In the genomic region with DNA sequence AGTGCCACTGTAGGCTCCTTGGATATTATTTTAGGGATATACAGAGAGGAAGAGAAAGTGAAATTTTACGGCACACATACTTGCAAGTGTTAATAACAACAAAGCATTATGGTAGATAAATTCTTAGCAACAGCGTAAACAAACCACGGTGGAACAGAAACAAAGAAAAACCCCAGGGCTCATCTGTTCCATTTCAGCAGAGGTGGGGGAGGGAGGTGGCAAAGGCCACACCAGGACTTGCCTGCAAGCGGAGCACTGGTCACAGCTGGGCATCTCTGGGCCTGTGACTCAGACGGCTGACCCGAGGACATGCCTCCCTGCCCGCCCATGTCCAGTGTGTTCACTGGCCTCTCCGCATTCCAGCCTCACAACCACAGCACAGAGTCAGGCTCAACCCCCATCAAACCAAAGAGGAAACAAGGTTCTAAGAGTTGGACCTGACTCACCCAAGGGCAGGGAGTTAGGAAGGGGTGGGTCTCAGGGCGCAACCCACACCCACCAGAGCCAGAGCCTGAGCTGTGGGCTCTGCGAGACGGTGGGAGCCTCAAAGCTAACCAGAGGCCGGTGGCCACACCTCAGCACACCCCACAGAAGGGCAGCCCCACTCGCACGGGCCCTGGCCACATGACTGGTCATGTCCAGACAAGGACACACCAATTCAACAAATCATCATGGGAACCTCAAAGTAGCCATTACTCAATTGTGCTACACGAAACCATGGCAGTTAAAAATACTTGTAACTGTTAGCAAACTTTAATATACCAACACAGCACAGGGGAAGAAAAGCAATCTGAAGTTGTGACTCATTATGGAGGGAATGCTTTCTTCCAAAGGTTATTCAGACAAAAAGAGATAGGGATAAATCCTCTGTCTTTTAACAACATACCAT, we compare ENCODE assay signal across 8 cellular contexts. TPM values are rescaled to one million over a fixed set of nuclear protein-coding genes. Genes with fewer than 3 reads are reported as not detected.
DNase-seq lines count a peak whose midpoint lies in the region; ATAC-seq, FAIRE-seq and TF ChIP-seq lines count a peak whose summit lies in the region.

No MANE protein-coding gene starts in this region.

- H2AK5ac ChIP-seq in H1 (ENCODE audit: low read depth, low read length): peak overlapping the region; percentile 54; the same call in 1 of the 2 replicates

- no peaks in the 10 kb centered on the region for H3K27me3 Mint-ChIP-seq in activated CD8-positive, alpha-beta T cell treated with anti-CD3 and anti-CD28 coated beads, Interleukin-2, amount 10 ng/mL, durations not matched to agents 7 days and 5 days (ENCODE audit: low read depth)

- no peak overlapping the region for H3K14ac ChIP-seq in H1 (ENCODE audit: insufficient read length)

- peak overlapping the region in 2 of 4 experiments; percentile 3 to 45; a peak in 3 of 7 replicates for H3K9ac ChIP-seq in H1 (replicated peaks in 1 of 4; ENCODE audit: extremely low read depth in 1 of 4, low read depth in 3 of 4, low read length in 3 of 4)

- H3K27ac Mint-ChIP-seq in activated CD8-positive, alpha-beta T cell treated with anti-CD3 and anti-CD28 coated beads, Interleukin-2, amount 10 ng/mL, durations not matched to agents 7 days and 5 days: peak overlapping the region; percentile 95

- WGBS in H1 (ENCODE audit: extremely low coverage in 1 of 2, insufficient coverage in 1 of 2, insufficient read length in 1 of 2, insufficient replicate concordance in 2 of 2, low coverage in 1 of 2, low lambda C conversion rate in 2 of 2, missing lambda C conversion rate in 1 of 2), 2 experiments: 52% methylated on average over 15 of the region's 15 CpGs; no CpG with 5 or more reads in 1 of the 2 experiments

- peaks cover 5% of the 10 kb centered on the region; the same call in 1 of the 2 replicates for H3K79me1 ChIP-seq in H1 (ENCODE audit: low read depth, low read length)

- no peaks in the 10 kb centered on the region for H3K27me3 ChIP-seq in H1 (replicated peaks in 1 of 4; ENCODE audit: control insufficient read depth in 3 of 4, extremely low read depth in 1 of 4, insufficient read depth in 3 of 4, low read length in 3 of 4)

- H3K23ac ChIP-seq in H1 (ENCODE audit: insufficient read length): no peak overlapping the region

- H3K4ac ChIP-seq in H1 (replicated peaks; ENCODE audit: insufficient read length, low read depth, low read length): no peak overlapping the region

- no peak for FAIRE-seq in H1 (lab: Jason Lieb, UNC)

- peak overlapping the region; percentile 88; the same call in 1 of the 2 replicates for H4K8ac ChIP-seq in H1 (ENCODE audit: extremely low read depth, insufficient read depth, low read length)

- H3K79me2 ChIP-seq in H1 (ENCODE audit: control insufficient read depth in 1 of 2, insufficient read depth in 2 of 2, low read length in 2 of 2): peaks cover 0 to 90% of the 10 kb centered on the region in 2 experiments; a peak in 3 of 4 replicates

- H3K36me3 Mint-ChIP-seq in activated CD8-positive, alpha-beta T cell treated with anti-CD3 and anti-CD28 coated beads, Interleukin-2, amount 10 ng/mL, durations not matched to agents 7 days and 5 days (ENCODE audit: low read depth): peaks cover 44% of the 10 kb centered on the region

- peak overlapping the region in 3 of 4 experiments; percentile 20 to 34 (median 22); a peak in 4 of 8 replicates for H3K4me3 ChIP-seq in H1 (ENCODE audit: extremely low read depth in 1 of 4, insufficient read depth in 2 of 4, low read depth in 3 of 4, low read length in 4 of 4)

- H2BK20ac ChIP-seq in H1 (ENCODE audit: low read length): peak overlapping the region; percentile 40; the same call in 1 of the 2 replicates

- H4K91ac ChIP-seq in H1 (replicated peaks; ENCODE audit: insufficient read length, low read length): peak overlapping the region; percentile 84

- no peak for TF ChIP-seq CTCF in H1 (IDR thresholded peaks at IDR 0.05; ENCODE audit: control extremely low read depth in 1 of 3, insufficient read depth in 1 of 3, low read depth in 1 of 3, low read length in 3 of 3)

- H3K23me2 ChIP-seq in H1 (ENCODE audit: low read depth, low read length): no peaks in the 10 kb centered on the region

- no peaks in the 10 kb centered on the region for H3K9me3 ChIP-seq in H1 (ENCODE audit: insufficient read depth in 2 of 2, low read depth in 1 of 2, low read length in 1 of 2)

- TF ChIP-seq POLR2A in H1 (IDR thresholded peaks at IDR 0.05; ENCODE audit: control extremely low read depth in 1 of 2, low read depth in 2 of 2, low read length in 2 of 2): no peak

- H2BK15ac ChIP-seq in H1 (ENCODE audit: low read length): peak overlapping the region; percentile 5; the same call in 1 of the 2 replicates

- peak overlapping the region; percentile 69 for H2BK120ac ChIP-seq in H1 (replicated peaks; ENCODE audit: low read depth, low read length)

- peaks cover 93% of the 10 kb centered on the region for H3K4me1 Mint-ChIP-seq in activated CD8-positive, alpha-beta T cell treated with anti-CD3 and anti-CD28 coated beads, Interleukin-2, amount 10 ng/mL, durations not matched to agents 7 days and 5 days (ENCODE audit: low read depth)

- H3K56ac ChIP-seq in H1 (replicated peaks; ENCODE audit: insufficient read length, low read depth, low read length): no peak overlapping the region

- peak overlapping the region; percentile 22 to 64 for H3K4me2 ChIP-seq in H1 (ENCODE audit: insufficient read depth in 1 of 2, low read depth in 2 of 2, low read length in 2 of 2)

- 0 out of 3 replicates have a peak, but pooled peaks of 1 of the 2 experiments have one; percentile 11 for TF ChIP-seq EP300 in H1 (IDR thresholded peaks at IDR 0.05; ENCODE audit: borderline replicate concordance in 1 of 2, low read depth in 2 of 2, low read length in 2 of 2)

- no peaks in the 10 kb centered on the region for H3K36me3 ChIP-seq in H1 (ENCODE audit: control insufficient read depth in 2 of 4, insufficient read depth in 4 of 4, low read length in 3 of 4)

- H3K27ac ChIP-seq in H1 (ENCODE audit: low read depth, low read length): peak overlapping the region; percentile 87

- peak overlapping the region; percentile 14 for H4K5ac ChIP-seq in H1 (ENCODE audit: insufficient read length, low read depth, low read length)

- CTCF ChIA-PET in activated CD8-positive, alpha-beta T cell treated with anti-CD3 and anti-CD28 coated beads, Interleukin-2, amount 10 ng/mL, durations not matched to agents 7 days and 5 days (lab: Charles Lee): interaction anchor here (0.8 to 1.6 kb wide), 4 partner anchors 9 to 158 kb away, joined by 3 to 6 read pairs (median 4); no protein-coding TSS in a partner anchor
- CTCF ChIA-PET in H1 (lab: Charles Lee; ENCODE audit: partially characterized antibody): no interaction called here

- H3K18ac ChIP-seq in H1 (ENCODE audit: extremely low read depth, low read length): peak overlapping the region; percentile 72

- no peak overlapping the region for H2AFZ ChIP-seq in H1 (ENCODE audit: low read length)

- peak overlapping the region; percentile 84 for H2BK5ac ChIP-seq in H1 (ENCODE audit: low read depth, low read length)

- TF ChIP-seq RAD21 in H1 (IDR thresholded peaks at IDR 0.05 in 1 of 2, conservative IDR thresholded peaks at IDR 0.05 in 1 of 2; ENCODE audit: low read depth in 2 of 2, low read length in 2 of 2): peak in 1 of 2 experiments; percentile 7; a peak in 1 of 4 replicates

- peak; percentile 89 for ATAC-seq in HG02759 (IDR thresholded peaks at IDR 0.05; ENCODE audit: unreplicated experiment)
- peak; percentile 76 for ATAC-seq in activated CD8-positive, alpha-beta T cell treated with anti-CD3 and anti-CD28 coated beads, Interleukin-2, amount 10 ng/mL, durations not matched to agents 7 days and 5 days

- H4K20me1 ChIP-seq in H1 (replicated peaks in 1 of 2; ENCODE audit: control insufficient read depth in 1 of 2, insufficient read depth in 2 of 2, low read length in 2 of 2): peaks cover 3 to 6% of the 10 kb centered on the region in 2 experiments

- peak; percentile 23 for DNase-seq in NCI-H2029 (lab: John Stamatoyannopoulos, UW)
- no peak for DNase-seq in NCI-H2029 treated with DMSO at 0.1 percent for 48 hours (lab: John Stamatoyannopoulos, UW)
- peak; percentile 30 for DNase-seq in NCI-H146 treated with DMSO at 0.1 percent for 48 hours (lab: John Stamatoyannopoulos, UW; ENCODE audit: unreplicated experiment)
- DNase-seq in activated CD8-positive, alpha-beta T cell treated with anti-CD3 and anti-CD28 coated beads, Interleukin-2, amount 10 ng/mL, durations not matched to agents 7 days and 5 days: peak; percentile 87
- DNase-seq in H1 (ENCODE audit: low read depth in 1 of 2, low spot score in 2 of 2): peak; percentile 50 to 56
- peak; percentile 26 for DNase-seq in midbrain (lab: John Stamatoyannopoulos, UW)
- peak; percentile 53 for DNase-seq in stimulated activated CD8-positive, alpha-beta memory T cell treated with anti-CD3 and anti-CD28 coated beads, Interleukin-4, amount 100 ng/mL, for 24 hours (ENCODE audit: low read depth)

- H3K4me3 Mint-ChIP-seq in activated CD8-positive, alpha-beta T cell treated with anti-CD3 and anti-CD28 coated beads, Interleukin-2, amount 10 ng/mL, durations not matched to agents 7 days and 5 days: peak overlapping the region; percentile 81

- peaks cover 14 to 30% (median 20%) of the 10 kb centered on the region in 4 experiments for H3K4me1 ChIP-seq in H1 (replicated peaks in 1 of 4; ENCODE audit: control insufficient read depth in 3 of 4, insufficient read depth in 4 of 4, low read length in 3 of 4)

- peak overlapping the region; percentile 97 for H2BK12ac ChIP-seq in H1 (ENCODE audit: low read depth, low read length)

- no peaks in the 10 kb centered on the region for H3K9me3 Mint-ChIP-seq in activated CD8-positive, alpha-beta T cell treated with anti-CD3 and anti-CD28 coated beads, Interleukin-2, amount 10 ng/mL, durations not matched to agents 7 days and 5 days (ENCODE audit: insufficient read depth)

- POLR2A ChIA-PET in activated CD8-positive, alpha-beta T cell treated with anti-CD3 and anti-CD28 coated beads, Interleukin-2, amount 10 ng/mL, durations not matched to agents 7 days and 5 days (lab: Charles Lee): interaction anchor here (0.6 to 2.4 kb wide), 6 partner anchors 9 to 1925 kb away, joined by 3 to 15 read pairs (median 6); partner anchors contain the start of genes ESYT2, LMBR1 and NCAPG2
- POLR2A ChIA-PET in H1 (lab: Charles Lee; ENCODE audit: partially characterized antibody): interaction anchor here (2.1 kb wide), 1 partner anchor 9 kb away, joined by 5 read pairs; no protein-coding TSS in a partner anchor

RNA-seq across cellular contexts. Expression of gene ESYT2, which starts 10.7 kb away (rescaled TPM):
- 10 to 100 TPM; 85.0 to 85.9 TPM for total RNA-seq in activated CD8-positive, alpha-beta T cell treated with anti-CD3 and anti-CD28 coated beads, Interleukin-2, amount 10 ng/mL, durations not matched to agents 7 days and 5 days
- 36.5 and 37.5 TPM in 2 replicates for total RNA-seq in H1 (2021; fragmentation: NEBNext Ultra II Directional; extraction: Animal tissue kit (Norgen Biotek cat#: 25700))
- polyA plus RNA-seq in H1 (2011; rRNA removed): 19.3 and 27.0 TPM in 2 replicates
- polyA plus RNA-seq in H1 (2011; cell fraction: cytosol; rRNA removed): 27.8 TPM
- 39.1 TPM for polyA plus RNA-seq in H1 (2011; cell fraction: nucleus; rRNA removed)
- 26.5 to 35.1 TPM (median 27.7 TPM) in 4 replicates for polyA plus RNA-seq in H1 (2012, experiment 1 of 2)
- 6.7 TPM for polyA plus RNA-seq in H1 (2012, experiment 2 of 2)
- 28.8 TPM for polyA plus RNA-seq in H1 (2013, experiment 1 of 2)
- 31.5 TPM for polyA plus RNA-seq in H1 (2013, experiment 2 of 2)
- 42.9 and 63.2 TPM in 2 replicates for polyA minus RNA-seq in H1 (2011; rRNA and poly(A)+ RNA removed)
- polyA minus RNA-seq in H1 (2011; cell fraction: cytosol; rRNA and poly(A)+ RNA removed): 34.9 TPM
- 36.6 TPM for polyA minus RNA-seq in H1 (2011; cell fraction: nucleus; rRNA and poly(A)+ RNA removed)

RNA-seq across cellular contexts. Expression of gene DYNC2I1, which starts 37.8 kb away (rescaled TPM):
- total RNA-seq in activated CD8-positive, alpha-beta T cell treated with anti-CD3 and anti-CD28 coated beads, Interleukin-2, amount 10 ng/mL, durations not matched to agents 7 days and 5 days: 10 to 100 TPM; 17.4 to 18.9 TPM
- 13.1 and 15.9 TPM in 2 replicates for total RNA-seq in H1 (2021; fragmentation: NEBNext Ultra II Directional; extraction: Animal tissue kit (Norgen Biotek cat#: 25700))
- 28.6 and 29.2 TPM in 2 replicates for polyA plus RNA-seq in H1 (2011; rRNA removed)
- polyA plus RNA-seq in H1 (2011; cell fraction: cytosol; rRNA removed): 27.6 TPM
- polyA plus RNA-seq in H1 (2011; cell fraction: nucleus; rRNA removed): 64.2 TPM
- polyA plus RNA-seq in H1 (2012, experiment 1 of 2): 15.2 to 20.9 TPM (median 17.5 TPM) in 4 replicates
- 1.8 TPM for polyA plus RNA-seq in H1 (2012, experiment 2 of 2)
- 12.5 TPM for polyA plus RNA-seq in H1 (2013, experiment 1 of 2)
- 9.2 TPM for polyA plus RNA-seq in H1 (2013, experiment 2 of 2)
- 11.8 and 15.3 TPM in 2 replicates for polyA minus RNA-seq in H1 (2011; rRNA and poly(A)+ RNA removed)
- polyA minus RNA-seq in H1 (2011; cell fraction: cytosol; rRNA and poly(A)+ RNA removed): 10.3 TPM
- 18.0 TPM for polyA minus RNA-seq in H1 (2011; cell fraction: nucleus; rRNA and poly(A)+ RNA removed)
